Comparison of ENCODE assay signal across 20 cellular contexts in genomic region chr2:20164734-20165242, GRCh38.
DNase-seq lines count a peak whose midpoint lies in the region; ATAC-seq, FAIRE-seq and TF ChIP-seq lines count a peak whose summit lies in the region.
"Had no signal": no experiment of that assay in that cellular context is flagged by ENCODE, and none has a peak within 500 bp of the region (broad histone marks: within the 10 kb centered on the region; RNA-seq: fewer than 3 reads in every experiment).

No MANE protein-coding gene starts in this region.

- H3K36me3 ChIP-seq in keratinocyte (ENCODE audit: control insufficient read depth in 2 of 2, extremely low read depth in 1 of 2, insufficient read depth in 2 of 2, low read length in 2 of 2): no peaks in the 10 kb centered on the region
- H3K36me3 ChIP-seq in breast epithelium: no peaks in the 10 kb centered on the region
- H3K36me3 ChIP-seq: BE2C, esophagus squamous epithelium, lower lobe of right lung, MG63, neural progenitor cell, WERI-Rb-1 had no signal

- H3K79me2 ChIP-seq in keratinocyte (ENCODE audit: control insufficient read depth, insufficient read depth, low read length): no peaks in the 10 kb centered on the region

- FAIRE-seq in A549 (lab: Jason Lieb, UNC): peak; percentile 76
- peak; percentile 100 for FAIRE-seq in HTR-8/SVneo (lab: Jason Lieb, UNC)
- FAIRE-seq in keratinocyte (lab: Jason Lieb, UNC): peak; percentile 91
- FAIRE-seq: islet of Langerhans had no signal

- dilution Hi-C loops in keratinocyte (cut with MboI; ENCODE audit: extremely low pct_ligation_motif_present, low sequenced_read_pairs): no loop called here

- DNase-seq in A549 (ENCODE audit: low read depth in 1 of 2, low spot score in 1 of 2) (no peak), HTR-8/SVneo (ENCODE audit: insufficient read length, low spot score) (no peak), cardiac fibroblast (ENCODE audit: low read depth in 2 of 2) (peak; percentile 22 to 37), keratinocyte (ENCODE audit: low read depth, low spot score) (peak; percentile 59), breast epithelium (ENCODE audit: low spot score in 2 of 2) (no peak), dermis blood vessel endothelial cell (no peak)
- no peak for DNase-seq in activated CD4-positive, alpha-beta T cell treated with anti-CD3 and anti-CD28 coated beads for 1 hour
- DNase-seq: activated CD4-positive, alpha-beta T cell treated with anti-CD3 and anti-CD28 coated beads, Interleukin-2, amount 50 U/mL, for 1 hour; activated naive CD8-positive, alpha-beta T cell treated with anti-CD3 and anti-CD28 coated beads, Interleukin-2, amount 10 ng/mL, durations not matched to agents 7 days and 5 days; effector memory CD8-positive, alpha-beta T cell; esophagus squamous epithelium; HFFc6; lower lobe of right lung; NCI-H446 treated with DMSO at 0.1 percent for 48 hours; WERI-Rb-1 had no signal

- WGBS in A549 (ENCODE audit: missing lambda C conversion rate): 95% methylated on average over 1 of the region's 1 CpG

- ATAC-seq in A549 (no peak), GM21723 (IDR thresholded peaks at IDR 0.05; ENCODE audit: unreplicated experiment) (no peak)
- ATAC-seq: effector memory CD8-positive, alpha-beta T cell had no signal

- H3K27ac ChIP-seq in A549 (peak overlapping the region; percentile 0 to 81; a peak in 4 of 6 replicates), keratinocyte (ENCODE audit: control insufficient read depth, insufficient read depth, low read length) (no peak overlapping the region), breast epithelium (no peak overlapping the region)
- H3K27ac ChIP-seq: esophagus squamous epithelium, lower lobe of right lung, neural progenitor cell, WERI-Rb-1 had no signal

- CTCF ChIA-PET in A549 (lab: Yijun Ruan, JAX): interaction anchor here (1.3 to 3.5 kb wide), 4 partner anchors 12 to 57 kb away, joined by 3 to 11 read pairs (median 4); no protein-coding TSS in a partner anchor

- no peak overlapping the region for H2AFZ ChIP-seq in keratinocyte (ENCODE audit: control insufficient read depth, low read length)

- H3K9me1 ChIP-seq in keratinocyte (ENCODE audit: control insufficient read depth, extremely low read depth, insufficient read depth, low read length): no peaks in the 10 kb centered on the region

- POLR2A ChIA-PET in A549 (lab: Yijun Ruan, JAX): no interaction called here

- H3K9ac ChIP-seq in keratinocyte (ENCODE audit: control insufficient read depth, extremely low read depth, insufficient read depth, low read length): no peak overlapping the region
- H3K9ac ChIP-seq: neural progenitor cell had no signal

- H3K27me3 ChIP-seq in keratinocyte (ENCODE audit: control insufficient read depth, extremely low read depth, insufficient read depth, low read length) (no peaks in the 10 kb centered on the region), breast epithelium (no peaks in the 10 kb centered on the region)
- H3K27me3 ChIP-seq: BE2C, esophagus squamous epithelium, MG63, neural progenitor cell had no signal

- intact Hi-C loops in breast epithelium (cut with DNase I; ENCODE audit: low total_unique reads): loop anchor here (5.0 kb wide), 1 partner anchor 647 kb away; no protein-coding TSS in a partner anchor

- no peak for TF ChIP-seq CTCF in A549 (IDR thresholded peaks at IDR 0.05)
- TF ChIP-seq CTCF in cardiac fibroblast (IDR thresholded peaks at IDR 0.05; ENCODE audit: low read depth, low read length): no peak
- no peak for TF ChIP-seq CTCF in keratinocyte (optimal IDR thresholded peaks at IDR 0.05 in 1 of 3, IDR thresholded peaks at IDR 0.05 in 1 of 3, conservative IDR thresholded peaks at IDR 0.05 in 1 of 3; ENCODE audit: extremely low read depth in 1 of 3, insufficient read depth in 2 of 3, low read length in 3 of 3)
- TF ChIP-seq CTCF in breast epithelium (IDR thresholded peaks at IDR 0.05): no peak

- H3K9me3 ChIP-seq in A549: 0 out of 3 replicates have a peak, but pooled peaks cover 2% of the 10 kb centered on the region
- H3K9me3 ChIP-seq in keratinocyte (ENCODE audit: control insufficient read depth, low read depth, low read length): no peaks in the 10 kb centered on the region
- no peaks in the 10 kb centered on the region for H3K9me3 ChIP-seq in breast epithelium
- H3K9me3 ChIP-seq: BE2C, esophagus squamous epithelium, lower lobe of right lung, MG63 had no signal

- no peaks in the 10 kb centered on the region for H4K20me1 ChIP-seq in keratinocyte (ENCODE audit: control insufficient read depth, extremely low read depth, insufficient read depth, low read length)

- TF ChIP-seq POLR2A in A549 (IDR thresholded peaks at IDR 0.05; ENCODE audit: low read length): no peak
- TF ChIP-seq POLR2A in breast epithelium (IDR thresholded peaks at IDR 0.05): no peak

- H3K4me2 ChIP-seq in A549 (no peak overlapping the region), keratinocyte (ENCODE audit: control insufficient read depth, extremely low read depth, insufficient read depth, low read depth, low read length) (no peak overlapping the region)
- H3K4me2 ChIP-seq: neural progenitor cell had no signal

- H3K4me3 ChIP-seq in A549 (no peak overlapping the region), cardiac fibroblast (replicated peaks in 1 of 2; ENCODE audit: low read depth in 2 of 2, low read length in 2 of 2) (no peak overlapping the region), keratinocyte (ENCODE audit: control insufficient read depth in 2 of 3, extremely low read depth in 1 of 3, insufficient read depth in 2 of 3, low read depth in 1 of 3, low read length in 3 of 3) (no peak overlapping the region), breast epithelium (no peak overlapping the region)
- H3K4me3 ChIP-seq: esophagus squamous epithelium, lower lobe of right lung, MG63, neural progenitor cell had no signal

- TF ChIP-seq RAD21 in A549 (conservative IDR thresholded peaks at IDR 0.05 in 1 of 2, IDR thresholded peaks at IDR 0.05 in 1 of 2): no peak

- TF ChIP-seq EP300 in A549 (IDR thresholded peaks at IDR 0.05): no peak

- H3K4me1 ChIP-seq in A549: peaks cover 29% of the 10 kb centered on the region
- peaks cover 43% of the 10 kb centered on the region for H3K4me1 ChIP-seq in keratinocyte (ENCODE audit: control insufficient read depth, extremely low read depth, insufficient read depth, low read length)
- no peaks in the 10 kb centered on the region for H3K4me1 ChIP-seq in breast epithelium
- H3K4me1 ChIP-seq: BE2C, lower lobe of right lung had no signal

TF ChIP-seq in A549, 52 proteins besides CTCF, POLR2A, EP300 and RAD21:
- TF ChIP-seq CHD4 (IDR thresholded peaks at IDR 0.05; ENCODE audit: borderline replicate concordance) (0 out of 2 replicates have a peak, but pooled peaks have one; percentile 63), EHF (CRISPR knock-in tag; IDR thresholded peaks at IDR 0.05) (no peak)

Comparison
In these comparisons a context has a peak if more than half of its experiments do, and no peak if none do; other contexts are left out.
1. DNase-seq: peak in cardiac fibroblast (2 of 2) and keratinocyte (single experiment); none in A549 (0 of 2), HTR-8/SVneo (single experiment), activated CD4-positive, alpha-beta T cell treated with anti-CD3 and anti-CD28 coated beads for 1 hour (single experiment), breast epithelium (0 of 2) and dermis blood vessel endothelial cell (single experiment).
2. H3K27ac ChIP-seq: peak in A549 (2 of 2); none in keratinocyte (single experiment) and breast epithelium (0 of 2).